Comparison of ENCODE assay signal across 1 cellular context in genomic region chr3:9862391-9863235, GRCh38.
A peak's percentile ranks its signal among the peaks of the same experiment; 100 is the strongest.
TF ChIP-seq lines count a peak whose summit lies in the region.

No MANE protein-coding gene starts in this region.

TF ChIP-seq in K562, 482 proteins besides CTCF, POLR2A, EP300 and RAD21 (continued from another document and continues in another):
- TF ChIP-seq ZNF512 (tag; IDR thresholded peaks at IDR 0.05) (no peak), SP1 (CRISPR knock-in tag; IDR thresholded peaks at IDR 0.05) (peak; percentile 88), TOE1 (IDR thresholded peaks at IDR 0.05; ENCODE audit: borderline replicate concordance) (peak; percentile 48; the same call in 1 of the 2 replicates), TOE1 (CRISPR knock-in tag; IDR thresholded peaks at IDR 0.05; ENCODE audit: borderline replicate concordance, low read depth) (no peak), CBX5 (IDR thresholded peaks at IDR 0.05; ENCODE audit: borderline replicate concordance, low read depth) (0 out of 2 replicates have a peak, but pooled peaks have one; percentile 3), TFAM (CRISPR knock-in tag; conservative IDR thresholded peaks at IDR 0.05) (no peak), SLC30A9 (CRISPR knock-in tag; IDR thresholded peaks at IDR 0.05) (no peak), TFAP4 (CRISPR knock-in tag; IDR thresholded peaks at IDR 0.05; ENCODE audit: borderline replicate concordance) (peak; percentile 93), MCM2 (IDR thresholded peaks at IDR 0.05; ENCODE audit: low read depth) (no peak), NR2C1 (IDR thresholded peaks at IDR 0.05) (0 out of 2 replicates have a peak, but pooled peaks have one; percentile 25), NR2C1 (tag; IDR thresholded peaks at IDR 0.05) (peak; percentile 56; the same call in 1 of the 2 replicates), ZBED1 (IDR thresholded peaks at IDR 0.05) (no peak), POLR3A (IDR thresholded peaks at IDR 0.05; ENCODE audit: borderline replicate concordance, extremely low read depth, insufficient read depth, insufficient read length) (no peak), ETS1 (conservative IDR thresholded peaks at IDR 0.05; ENCODE audit: control insufficient read depth, low read depth, low read length) (peak; percentile 79), TCFL5 (CRISPR knock-in tag; conservative IDR thresholded peaks at IDR 0.05) (no peak), MITF (IDR thresholded peaks at IDR 0.05) (no peak), ZBTB7A (IDR thresholded peaks at IDR 0.05; ENCODE audit: borderline replicate concordance, control insufficient read depth, low read depth, low read length) (peak; percentile 97), MEF2D (tag; conservative IDR thresholded peaks at IDR 0.05; ENCODE audit: low read depth) (no peak), ATF4 (CRISPR knock-in tag; IDR thresholded peaks at IDR 0.05) (peak; percentile 25; the same call in 1 of the 2 replicates), RFX7 (CRISPR knock-in tag; IDR thresholded peaks at IDR 0.05) (no peak), HNRNPH1 (optimal IDR thresholded peaks at IDR 0.05; ENCODE audit: low read depth, low read length) (no peak), TEAD4 (IDR thresholded peaks at IDR 0.05; ENCODE audit: low read length) (peak; percentile 41; the same call in 1 of the 2 replicates), TEAD4 (CRISPR knock-in tag; IDR thresholded peaks at IDR 0.05; ENCODE audit: borderline replicate concordance) (no peak), E2F8 (IDR thresholded peaks at IDR 0.05; ENCODE audit: low read depth, partially characterized antibody) (peak; percentile 35), TBP (optimal IDR thresholded peaks at IDR 0.05; ENCODE audit: low read depth, low read length) (peak; percentile 70), ETV1 (tag; conservative IDR thresholded peaks at IDR 0.05; ENCODE audit: low read depth) (no peak), PHF8 (IDR thresholded peaks at IDR 0.05; ENCODE audit: borderline replicate concordance, low read length) (peak; percentile 68; the same call in 1 of the 2 replicates), XRCC5 (IDR thresholded peaks at IDR 0.05; ENCODE audit: low read depth, low read length) (peak; percentile 55), ZBTB26 (CRISPR knock-in tag; IDR thresholded peaks at IDR 0.05) (no peak), THRA (IDR thresholded peaks at IDR 0.05) (no peak), KAT2B (IDR thresholded peaks at IDR 0.05; ENCODE audit: low read depth, low read length) (peak; percentile 87), TAF15 (IDR thresholded peaks at IDR 0.05; ENCODE audit: low read depth, low read length) (no peak), ZEB2 (IDR thresholded peaks at IDR 0.05) (no peak), RERE (CRISPR knock-in tag; IDR thresholded peaks at IDR 0.05; ENCODE audit: borderline replicate concordance) (no peak), SRSF1 (IDR thresholded peaks at IDR 0.05; ENCODE audit: low read depth, low read length) (no peak), CCNT2 (IDR thresholded peaks at IDR 0.05; ENCODE audit: borderline replicate concordance, extremely low read depth, insufficient read length, low read depth, low read length) (peak; percentile 88), ZNF41 (CRISPR knock-in tag; conservative IDR thresholded peaks at IDR 0.05) (no peak), ZSCAN32 (CRISPR knock-in tag; IDR thresholded peaks at IDR 0.05) (no peak), PATZ1 (CRISPR knock-in tag; IDR thresholded peaks at IDR 0.05; ENCODE audit: borderline replicate concordance) (no peak), ZNF507 (tag; conservative IDR thresholded peaks at IDR 0.05) (no peak)
